Comparison of ENCODE assay signal across 11 cellular contexts in genomic region chr20:50146214-50146613, GRCh38. TPM values are rescaled to one million over a fixed set of nuclear protein-coding genes. Genes with fewer than 3 reads are reported as not detected.
DNase-seq lines count a peak whose midpoint lies in the region; ATAC-seq and TF ChIP-seq lines count a peak whose summit lies in the region.
"Had no signal": no experiment of that assay in that cellular context is flagged by ENCODE, and none has a peak within 500 bp of the region (broad histone marks: within the 10 kb centered on the region; RNA-seq: fewer than 3 reads in every experiment).

No MANE protein-coding gene starts in this region.

- in situ Hi-C loops in IMR-90 (cut with MboI; ENCODE audit: low sequenced_read_pairs) (no loop called here), brain microvascular endothelial cell (cut with HindIII; ENCODE audit: low pct_ligation_motif_present, low sequenced_read_pairs) (no loop called here)

- peak overlapping the region; percentile 96 to 99 (median 98) for H3K27ac Mint-ChIP-seq in naive thymus-derived CD8-positive, alpha-beta T cell
- H3K27ac Mint-ChIP-seq in glutamatergic neuron (ENCODE audit: unreplicated experiment) = no peak overlapping the region

- peak overlapping the region; percentile 84; the same call in 1 of the 2 replicates for H4K5ac ChIP-seq in IMR-90 (ENCODE audit: low read depth, low read length)

- peak overlapping the region; percentile 84; the same call in 1 of the 2 replicates for H3K27ac ChIP-seq in ACC112 (ENCODE audit: low read depth, low read length)
- peak overlapping the region; percentile 38 for H3K27ac ChIP-seq in IMR-90 (ENCODE audit: insufficient read depth, low read length)
- peak overlapping the region; percentile 76 for H3K27ac ChIP-seq in brain microvascular endothelial cell

- peak overlapping the region; percentile 88 for H2AK5ac ChIP-seq in IMR-90 (ENCODE audit: low read depth, low read length)

- H3K56ac ChIP-seq in IMR-90 (ENCODE audit: extremely low read depth, insufficient read depth, low read length) = no peak overlapping the region

- H3K18ac ChIP-seq in IMR-90 (ENCODE audit: low read depth, low read length) = peak overlapping the region; percentile 48; the same call in 1 of the 2 replicates

- peak overlapping the region; percentile 7; the same call in 1 of the 3 replicates for H2BK15ac ChIP-seq in IMR-90 (ENCODE audit: low read depth, low read length)

- WGBS in IMR-90 (ENCODE audit: extremely low coverage in 2 of 2, insufficient read length in 1 of 2), 2 experiments = 57% methylated on average over 3 of the region's 6 CpGs; no CpG with 5 or more reads in 1 of the 2 experiments

- H3K4me2 ChIP-seq in IMR-90 (ENCODE audit: low read depth, low read length) = no peak overlapping the region

- no peak for TF ChIP-seq POLR2A in IMR-90 (IDR thresholded peaks at IDR 0.05; ENCODE audit: low read depth, low read length)

- H3K79me2 ChIP-seq in ACC112 (ENCODE audit: control insufficient read depth, insufficient read depth, low read length, unreplicated experiment) = peaks cover 80% of the 10 kb centered on the region

- H3K4me1 Mint-ChIP-seq in naive thymus-derived CD8-positive, alpha-beta T cell = peaks cover 29 to 73% (median 63%) of the 10 kb centered on the region in 4 donors
- H3K4me1 Mint-ChIP-seq in glutamatergic neuron (ENCODE audit: low read depth, unreplicated experiment) = peaks cover 8% of the 10 kb centered on the region

- H3K79me1 ChIP-seq in IMR-90 (ENCODE audit: low read depth in 1 of 2, low read length in 2 of 2) = peaks cover 27 to 82% of the 10 kb centered on the region in 2 experiments

- H3K4me1 ChIP-seq in ACC112 (ENCODE audit: control insufficient read depth, insufficient read depth, low read length, unreplicated experiment) (peaks cover 75% of the 10 kb centered on the region), IMR-90 (ENCODE audit: control insufficient read depth, insufficient read depth, low read length) (peaks cover 35% of the 10 kb centered on the region)

- no peaks in the 10 kb centered on the region for H3K9me3 ChIP-seq in IMR-90 (ENCODE audit: control insufficient read depth, insufficient read depth, low read length)

- BruUV-seq in IMR-90 (replicated peaks; lab: Mats Ljungman, UMichigan) = no TSS peak

- TF ChIP-seq CTCF in IMR-90 (conservative IDR thresholded peaks at IDR 0.05; ENCODE audit: low read depth, low read length) = no peak
- no peak for TF ChIP-seq CTCF in brain microvascular endothelial cell (IDR thresholded peaks at IDR 0.05; ENCODE audit: low read depth, low read length, missing control alignments)
- TF ChIP-seq CTCF in glutamatergic neuron (IDR thresholded peaks at IDR 0.05; ENCODE audit: partially characterized antibody, unreplicated experiment) = no peak

- peak overlapping the region; percentile 73 to 86 (median 84) for H3K4me3 Mint-ChIP-seq in naive thymus-derived CD8-positive, alpha-beta T cell
- no peak overlapping the region for H3K4me3 Mint-ChIP-seq in glutamatergic neuron (ENCODE audit: unreplicated experiment)

- peak overlapping the region; percentile 43; the same call in 1 of the 2 replicates for H2BK20ac ChIP-seq in IMR-90 (ENCODE audit: low read depth, low read length)

- intact Hi-C loops in IMR-90 (cut with micrococcal nuclease) = no loop called here

- peak overlapping the region in 1 of 2 experiments; percentile 85; a peak in 3 of 4 replicates for H4K8ac ChIP-seq in IMR-90 (ENCODE audit: low read depth in 2 of 2, low read length in 2 of 2)

- POLR2A ChIA-PET in IMR-90 (lab: Charles Lee; ENCODE audit: unreplicated experiment) = no interaction called here
- POLR2A ChIA-PET in naive thymus-derived CD8-positive, alpha-beta T cell (lab: Charles Lee) = interaction anchor here (1.7 kb wide), 1 partner anchor 23 kb away, joined by 4 read pairs; no protein-coding TSS in a partner anchor

- H3K9me1 ChIP-seq in IMR-90 (ENCODE audit: insufficient read depth, low read length) = peaks cover 42% of the 10 kb centered on the region

- H3K4me3 ChIP-seq in ACC112 (ENCODE audit: low read depth, low read length) (no peak overlapping the region), IMR-90 (ENCODE audit: insufficient read depth, low read depth, low read length) (no peak overlapping the region), brain microvascular endothelial cell (ENCODE audit: low read depth, low read length) (no peak overlapping the region)

- peaks cover 0 to 36% (median 0%) of the 10 kb centered on the region in 3 donors for H3K36me3 Mint-ChIP-seq in naive thymus-derived CD8-positive, alpha-beta T cell
- H3K36me3 Mint-ChIP-seq in glutamatergic neuron (ENCODE audit: unreplicated experiment) = peaks cover 6% of the 10 kb centered on the region

- H2AFZ ChIP-seq in ACC112 (ENCODE audit: low read length, unreplicated experiment) (no peak overlapping the region), IMR-90 (replicated peaks; ENCODE audit: low read length, poor library complexity) (peak overlapping the region; percentile 36)

- H3K27me3 Mint-ChIP-seq in naive thymus-derived CD8-positive, alpha-beta T cell = no peaks in the 10 kb centered on the region
- H3K27me3 Mint-ChIP-seq in glutamatergic neuron (ENCODE audit: unreplicated experiment) = peaks cover 15% of the 10 kb centered on the region

- peak; percentile 53 for DNase-seq in IMR-90
- DNase-seq in brain microvascular endothelial cell = no peak
- DNase-seq in naive thymus-derived CD8-positive, alpha-beta T cell = no peak
- DNase-seq in DMS153 (lab: John Stamatoyannopoulos, UW) = no peak
- no peak for DNase-seq in NCI-H524 treated with DMSO at 0.1 percent for 48 hours (lab: John Stamatoyannopoulos, UW)
- no peak for DNase-seq in glutamatergic neuron
- DNase-seq: DMS 273 treated with DMSO at 0.1 percent for 48 hours, NCI-H1417 had no signal

- peaks cover 7% of the 10 kb centered on the region; the same call in 1 of the 2 replicates for H3K36me3 ChIP-seq in ACC112 (ENCODE audit: insufficient read depth, low read length)
- peaks cover 51% of the 10 kb centered on the region for H3K36me3 ChIP-seq in IMR-90 (ENCODE audit: control insufficient read depth, insufficient read depth, low read length)
- H3K36me3 ChIP-seq in brain microvascular endothelial cell (replicated peaks) = peaks cover 31% of the 10 kb centered on the region

- no peak overlapping the region for H3K9ac ChIP-seq in IMR-90 (ENCODE audit: low read depth, low read length)

- H2AK9ac ChIP-seq in IMR-90 (replicated peaks; ENCODE audit: low read depth, low read length, poor library complexity) = peak overlapping the region; percentile 91

- peak overlapping the region; percentile 61 for H4K91ac ChIP-seq in IMR-90 (ENCODE audit: insufficient read depth, low read depth, low read length)

- peak overlapping the region; percentile 22; the same call in 1 of the 2 replicates for H3K23ac ChIP-seq in IMR-90 (ENCODE audit: low read depth, low read length)

- no peak for TF ChIP-seq RAD21 in IMR-90 (IDR thresholded peaks at IDR 0.05; ENCODE audit: low read length)

- peak overlapping the region; percentile 81 for H3K4ac ChIP-seq in IMR-90 (ENCODE audit: low read depth, low read length)

- peak overlapping the region; percentile 87 for H2BK5ac ChIP-seq in IMR-90 (ENCODE audit: low read depth, low read length, poor library complexity, severe bottlenecking)

- H2BK120ac ChIP-seq in IMR-90 (ENCODE audit: low read depth, low read length) = peak overlapping the region; percentile 60; the same call in 1 of the 2 replicates

- ATAC-seq in IMR-90 (ENCODE audit: low read depth) (no peak), GM21528 (IDR thresholded peaks at IDR 0.05; ENCODE audit: low FRiP score, unreplicated experiment) (no peak)
- no peak for ATAC-seq in naive thymus-derived CD8-positive, alpha-beta T cell
- ATAC-seq: SK-N-SH treated with all-trans-retinoic acid at 6 μM for 48 hours had no signal

- peak overlapping the region; percentile 75 for H3K14ac ChIP-seq in IMR-90 (replicated peaks; ENCODE audit: low read depth, low read length)

- peaks cover 72% of the 10 kb centered on the region for H4K20me1 ChIP-seq in IMR-90 (ENCODE audit: insufficient read depth, low read length)

- H3K9me3 Mint-ChIP-seq in naive thymus-derived CD8-positive, alpha-beta T cell = no peaks in the 10 kb centered on the region
- peaks cover 1% of the 10 kb centered on the region for H3K9me3 Mint-ChIP-seq in glutamatergic neuron (ENCODE audit: unreplicated experiment)

- H3K27me3 ChIP-seq in ACC112 (ENCODE audit: insufficient read depth, low read length) (no peaks in the 10 kb centered on the region), IMR-90 (ENCODE audit: control insufficient read depth, insufficient read depth, low read length) (no peaks in the 10 kb centered on the region), brain microvascular endothelial cell (replicated peaks) (no peaks in the 10 kb centered on the region)

- dilution Hi-C loops in IMR-90 (cut with HindIII; ENCODE audit: low sequenced_read_pairs, unreplicated experiment) = no loop called here

- CTCF ChIA-PET in IMR-90 (lab: Yijun Ruan, JAX) = no interaction called here

TF ChIP-seq in IMR-90, 13 proteins besides CTCF, POLR2A, EP300 and RAD21 (continues in another document):
- TF ChIP-seq SMC3 (IDR thresholded peaks at IDR 0.05; ENCODE audit: low read depth, low read length) = no peak
- no peak for TF ChIP-seq CEBPB (IDR thresholded peaks at IDR 0.05; ENCODE audit: low read depth, low read length)
- no peak for TF ChIP-seq RCOR1 (IDR thresholded peaks at IDR 0.05; ENCODE audit: insufficient replicate concordance, low read length)
- TF ChIP-seq FOS (IDR thresholded peaks at IDR 0.05; ENCODE audit: low read depth, low read length) = no peak

RNA-seq across cellular contexts. Expression of gene PEDS1, which starts 7.3 kb away (rescaled TPM):
- 24.0 and 25.3 TPM in 2 replicates for total RNA-seq in IMR-90 (2012; rRNA removed)
- polyA plus RNA-seq in IMR-90 (2012; rRNA removed) = 59.9 and 67.6 TPM in 2 replicates
- 26.9 and 58.5 TPM in 2 replicates for polyA plus RNA-seq in IMR-90 (2012; cell fraction: cytosol; rRNA removed)
- 24.5 and 45.9 TPM in 2 replicates for polyA plus RNA-seq in IMR-90 (2012; cell fraction: nucleus; rRNA removed; ENCODE audit: low replicate concordance)
- total RNA-seq in naive thymus-derived CD8-positive, alpha-beta T cell = 10 to 100 TPM; 15.8 to 17.1 TPM
- 10 to 100 TPM; 13.0 to 30.2 (median 14.4) TPM for polyA plus RNA-seq in naive thymus-derived CD8-positive, alpha-beta T cell
- 29.3 TPM for total RNA-seq in glutamatergic neuron (ENCODE audit: unreplicated experiment)

RNA-seq across cellular contexts. Expression of gene UBE2V1, which starts 33.3 kb away (rescaled TPM):
- total RNA-seq in IMR-90 (2012; rRNA removed) (20.1 and 41.4 TPM in 2 replicates), glutamatergic neuron (ENCODE audit: unreplicated experiment) (149 TPM)
- polyA plus RNA-seq in IMR-90 (2012; rRNA removed) = 128 and 138 TPM in 2 replicates
- 46.2 and 74.3 TPM in 2 replicates for polyA plus RNA-seq in IMR-90 (2012; cell fraction: cytosol; rRNA removed)
- 37.1 and 141 TPM in 2 replicates for polyA plus RNA-seq in IMR-90 (2012; cell fraction: nucleus; rRNA removed; ENCODE audit: low replicate concordance)
- 100 to 1,000 TPM; 154 to 165 TPM for total RNA-seq in naive thymus-derived CD8-positive, alpha-beta T cell
- polyA plus RNA-seq in naive thymus-derived CD8-positive, alpha-beta T cell = 100 to 1,000 TPM; 141 to 155 (median 148) TPM

RNA-seq across cellular contexts. Expression of gene CEBPB, which starts 44.4 kb away (rescaled TPM):
- 3.4 and 6.9 TPM in 2 replicates for total RNA-seq in IMR-90 (2012; rRNA removed)
- polyA plus RNA-seq in IMR-90 (2012; rRNA removed) = 17.4 and 33.6 TPM in 2 replicates
- polyA plus RNA-seq in IMR-90 (2012; cell fraction: cytosol; rRNA removed) = 18.5 and 103 TPM in 2 replicates
- polyA plus RNA-seq in IMR-90 (2012; cell fraction: nucleus; rRNA removed; ENCODE audit: low replicate concordance) = 98.3 and 167 TPM in 2 replicates
- 10 to 100 TPM; 47.1 to 49.0 TPM for total RNA-seq in naive thymus-derived CD8-positive, alpha-beta T cell
- 10 to 100 TPM; 13.1 to 17.9 (median 14.7) TPM for polyA plus RNA-seq in naive thymus-derived CD8-positive, alpha-beta T cell
- total RNA-seq in glutamatergic neuron (ENCODE audit: unreplicated experiment) = 11.3 TPM
